ENCODE assay signal across 8 cellular contexts in the genomic region with DNA sequence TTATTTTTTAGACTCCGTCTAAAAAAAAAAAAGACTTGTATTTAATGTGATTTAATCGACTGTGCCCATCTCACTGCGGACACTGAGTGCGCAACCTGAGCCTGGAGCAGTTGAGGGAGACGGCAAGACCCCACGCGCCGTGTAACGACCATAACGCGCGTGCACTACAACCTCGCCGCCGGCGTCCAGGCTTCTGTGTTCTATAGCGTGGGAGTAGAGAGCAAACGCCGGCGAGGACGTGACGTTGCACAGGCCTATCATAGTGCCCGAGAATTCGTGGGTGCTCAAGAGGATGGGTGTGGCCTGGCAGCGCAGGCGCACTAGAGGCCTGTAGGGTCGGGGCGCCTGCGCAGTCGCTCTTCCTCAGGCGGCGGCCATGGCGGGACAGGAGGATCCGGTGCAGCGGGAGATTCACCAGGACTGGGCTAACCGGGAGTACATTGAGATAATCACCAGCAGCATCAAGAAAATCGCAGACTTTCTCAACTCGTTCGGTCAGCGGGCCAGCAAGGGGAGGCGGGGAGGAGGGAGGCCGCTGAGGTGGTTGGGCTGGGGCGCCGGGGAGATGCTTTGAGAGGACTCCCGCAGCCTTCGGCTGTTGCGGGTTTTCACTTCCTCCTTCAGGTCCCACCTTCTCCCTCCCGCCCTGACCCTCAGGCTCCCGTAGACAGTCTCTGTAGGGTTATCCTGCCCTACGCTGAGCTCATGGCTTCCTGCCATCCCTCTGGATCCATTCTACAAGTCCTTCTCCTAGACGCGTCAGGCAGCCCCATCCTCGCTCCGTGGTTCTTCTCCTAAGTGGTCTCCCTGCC. TPM values are rescaled to one million over a fixed set of nuclear protein-coding genes. Genes with fewer than 3 reads are reported as not detected.
DNase-seq lines count a peak whose midpoint lies in the region; ATAC-seq and TF ChIP-seq lines count a peak whose summit lies in the region.

A gene (plus strand): TSS at position 350 of the 812 bp plus-strand sequence. CDS start 27 bp downstream, at position 377.

- H3K27me3 ChIP-seq in Panc1 (ENCODE audit: control insufficient read depth, insufficient read depth, low read length) (no peaks in the 10 kb centered on the region), muscle layer of colon (ENCODE audit: control insufficient read depth in 1 of 2, insufficient read depth in 2 of 2, low read length in 2 of 2) (no peaks in the 10 kb centered on the region)

- H3K27me3 Mint-ChIP-seq in activated T-cell treated with anti-CD3 and anti-CD28 coated beads, Interleukin-2, amount 50 U/mL, for 4 hours (ENCODE audit: low read depth), result no peaks in the 10 kb centered on the region

- H3K4me1 Mint-ChIP-seq in activated T-cell treated with anti-CD3 and anti-CD28 coated beads, Interleukin-2, amount 50 U/mL, for 4 hours (ENCODE audit: low read depth), result peaks cover 33% of the 10 kb centered on the region

- TF ChIP-seq CTCF in Panc1 (IDR thresholded peaks at IDR 0.05), result no peak

- H3K4me3 ChIP-seq in Panc1 (ENCODE audit: low read depth in 2 of 2, low read length in 2 of 2) (peak within 1 kb of the TSS; percentile 88 to 97), muscle layer of colon (ENCODE audit: low read depth in 1 of 2, low read length in 2 of 2) (peak within 1 kb of the TSS; percentile 78 to 96)

- H3K9ac ChIP-seq in muscle layer of colon (ENCODE audit: low read length), result peak within 1 kb of the TSS; percentile 74

- H3K36me3 ChIP-seq in Panc1 (ENCODE audit: control insufficient read depth, insufficient read depth, low read length), result peaks cover 5% of the 10 kb centered on the region; the same call in 1 of the 2 replicates
- H3K36me3 ChIP-seq in muscle layer of colon (ENCODE audit: insufficient read depth, low read length), result peaks cover 2% of the 10 kb centered on the region

- intact Hi-C loops in Panc1 (cut with micrococcal nuclease; ENCODE audit: unreplicated experiment), result no loop called here

- H3K27ac ChIP-seq in Panc1 (ENCODE audit: low read length) (peak within 1 kb of the TSS; percentile 89), muscle layer of colon (ENCODE audit: low read depth, low read length) (peak within 1 kb of the TSS; percentile 88)

- peak; percentile 97 for ATAC-seq in GM21723 (IDR thresholded peaks at IDR 0.05; ENCODE audit: unreplicated experiment)
- ATAC-seq in Panc1, result peak; percentile 99
- peak; percentile 96 to 97 for ATAC-seq in activated T-cell treated with anti-CD3 and anti-CD28 coated beads, Interleukin-2, amount 50 U/mL, for 4 hours
- ATAC-seq in esophagus mucosa, result peak; percentile 100

- DNase-seq in DMS53 (lab: John Stamatoyannopoulos, UW) (peak; percentile 90), KG1 (lab: John Stamatoyannopoulos, UW) (peak; percentile 93), Panc1 (ENCODE audit: low read depth, low spot score) (peak; percentile 58)
- DNase-seq in activated T-cell treated with anti-CD3 and anti-CD28 coated beads, Interleukin-2, amount 50 U/mL, for 4 hours, result peak; percentile 91
- peak; percentile 82 for DNase-seq in stimulated activated CD8-positive, alpha-beta memory T cell treated with anti-CD3 and anti-CD28 coated beads, Interleukin-7, amount 100 ng/mL, for 24 hours (ENCODE audit: low read depth)

- CTCF ChIA-PET in Panc1 (lab: Charles Lee), result interaction anchor here (0.6 kb wide), 4 partner anchors 89 to 1444 kb away, joined by 3 to 5 read pairs (median 4); no protein-coding TSS in a partner anchor

- no TSS peak for BruUV-seq in Panc1 (replicated peaks; lab: Mats Ljungman, UMichigan)

- peak within 1 kb of the TSS; percentile 94 for H3K4me3 Mint-ChIP-seq in activated T-cell treated with anti-CD3 and anti-CD28 coated beads, Interleukin-2, amount 50 U/mL, for 4 hours

- H3K4me1 ChIP-seq in Panc1 (ENCODE audit: control insufficient read depth, insufficient read depth, low read length) (peaks cover 3% of the 10 kb centered on the region; the same call in 1 of the 2 replicates), muscle layer of colon (ENCODE audit: insufficient read depth, low read length) (peaks cover 12% of the 10 kb centered on the region)

- no peaks in the 10 kb centered on the region for H3K9me3 ChIP-seq in Panc1 (ENCODE audit: control insufficient read depth, insufficient read depth, low read depth, low read length)
- H3K9me3 ChIP-seq in muscle layer of colon (ENCODE audit: low read length), result no peaks in the 10 kb centered on the region

- peaks cover 5% of the 10 kb centered on the region for H3K36me3 Mint-ChIP-seq in activated T-cell treated with anti-CD3 and anti-CD28 coated beads, Interleukin-2, amount 50 U/mL, for 4 hours (ENCODE audit: insufficient read depth)

- in situ Hi-C loops in Panc1 (cut with HindIII; ENCODE audit: low pct_unique_long_range_greater_than_20kb, low sequenced_read_pairs), result no loop called here

- H3K9me3 Mint-ChIP-seq in activated T-cell treated with anti-CD3 and anti-CD28 coated beads, Interleukin-2, amount 50 U/mL, for 4 hours, result no peaks in the 10 kb centered on the region

- POLR2A ChIA-PET in Panc1 (lab: Charles Lee), result interaction anchor here (0.6 to 0.7 kb wide), 2 partner anchors 13 to 365 kb away, joined by 6 to 13 read pairs; no protein-coding TSS in a partner anchor

RNA-seq across cellular contexts. Expression of the gene that starts here (rescaled TPM):
- total RNA-seq in Panc1 (2021; ENCODE audit: unreplicated experiment) (81.9 TPM), esophagus mucosa (108 TPM)
- polyA plus RNA-seq in Panc1 (2012; ENCODE audit: insufficient read length), result 95.4 TPM
- 100 to 1,000 TPM in 1 of 3 donors, 10 to 100 TPM in 2; 93.5 to 104 (median 96.6) TPM for total RNA-seq in activated T-cell treated with anti-CD3 and anti-CD28 coated beads, Interleukin-2, amount 50 U/mL, for 4 hours

Comparison
In these comparisons a context has a peak if more than half of its experiments do, and no peak if none do; other contexts are left out.
1. Peak in every context shown above with its lines: DNase-seq, ATAC-seq, H3K4me3 ChIP-seq and H3K27ac ChIP-seq.